26 cellular contexts compared by ENCODE assay signal in the genomic region with DNA sequence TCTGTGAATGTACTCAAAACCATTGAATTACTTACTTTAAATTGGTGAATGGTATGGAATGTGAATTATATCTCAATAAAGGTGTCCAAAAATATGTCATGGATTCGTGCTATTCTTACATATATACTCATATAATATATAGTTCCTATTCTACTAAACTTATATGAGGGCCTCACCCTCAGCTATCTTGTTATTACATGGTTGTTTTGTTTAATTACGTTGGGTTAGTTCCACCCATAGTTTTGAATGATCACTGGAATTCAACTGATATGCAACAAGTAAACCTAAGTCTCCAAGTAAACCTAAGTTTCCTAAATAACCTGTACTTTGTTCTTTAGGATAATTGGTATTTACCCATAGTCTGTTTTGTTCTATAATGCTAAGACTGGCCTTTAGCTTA. TPM values are rescaled to one million over a fixed set of nuclear protein-coding genes. Genes with fewer than 3 reads are reported as not detected.
A peak's percentile ranks its signal among the peaks of the same experiment; 100 is the strongest.
DNase-seq lines count a peak whose midpoint lies in the region; ATAC-seq, FAIRE-seq and TF ChIP-seq lines count a peak whose summit lies in the region.
"Had no signal": no experiment of that assay in that cellular context is flagged by ENCODE, and none has a peak within 500 bp of the region (broad histone marks: within the 10 kb centered on the region; RNA-seq: fewer than 3 reads in every experiment).

No MANE protein-coding gene starts in this region.

- DNase-seq in A549 (ENCODE audit: low read depth in 1 of 2, low spot score in 1 of 2), result no peak
- no peak for DNase-seq in mucosa of descending colon
- no peak for DNase-seq in stimulated activated CD4-positive, alpha-beta T cell treated with anti-CD3 and anti-CD28 coated beads, Interleukin-1b, Interleukin-23, amount 100 ng/mL, for 48 hours
- DNase-seq in mesenteric fat pad (ENCODE audit: low spot score), result no peak
- DNase-seq in activated T-helper 2 cell treated with anti-CD3 and anti-CD28 coated beads, Interferon-gamma antibody, Interleukin-2, Interleukin-4, amounts not matched to agents 10 μg/mL and 5 μg/mL and 100 μg/mL, durations not matched to agents 14 hours and 24 hours and 36 hours (ENCODE audit: low spot score), result no peak
- DNase-seq: ACHN; BE2C; C1 segment of cervical spinal cord; CD4-positive, alpha-beta memory T cell; CD4-positive, CD25-positive, alpha-beta regulatory T cell; CD8-positive, alpha-beta memory T cell; COR-L47; DMS 273 treated with DMSO at 0.1 percent for 48 hours; DMS153; DMS53; DMS79; DND-41; EL; GDM1 had no signal

- no peaks in the 10 kb centered on the region for H3K36me3 ChIP-seq in mucosa of descending colon (ENCODE audit: low read depth)
- H3K36me3 ChIP-seq: BE2C, BLaER1 had no signal

- intact Hi-C loops in mucosa of descending colon (cut with DNase I, micrococcal nuclease), result no loop called here
- intact Hi-C loops in activated T-helper 2 cell treated with anti-CD3 and anti-CD28 coated beads, Interferon-gamma antibody, Interleukin-2, Interleukin-4, amounts not matched to agents 10 μg/mL and 5 μg/mL and 100 μg/mL, durations not matched to agents 14 hours and 24 hours and 36 hours (cut with micrococcal nuclease), result no loop called here

- H3K36me3 Mint-ChIP-seq in activated T-helper 2 cell treated with anti-CD3 and anti-CD28 coated beads, Interferon-gamma antibody, Interleukin-2, Interleukin-4, amounts not matched to agents 10 μg/mL and 5 μg/mL and 100 μg/mL, durations not matched to agents 14 hours and 24 hours and 36 hours (ENCODE audit: low read depth), result no peaks in the 10 kb centered on the region
- H3K36me3 Mint-ChIP-seq: CD14-positive monocyte; CD4-positive, alpha-beta memory T cell; CD4-positive, CD25-positive, alpha-beta regulatory T cell; CD8-positive, alpha-beta memory T cell had no signal

- no peak overlapping the region for H3K27ac Mint-ChIP-seq in activated T-helper 2 cell treated with anti-CD3 and anti-CD28 coated beads, Interferon-gamma antibody, Interleukin-2, Interleukin-4, amounts not matched to agents 10 μg/mL and 5 μg/mL and 100 μg/mL, durations not matched to agents 14 hours and 24 hours and 36 hours
- H3K27ac Mint-ChIP-seq: CD4-positive, alpha-beta memory T cell; CD4-positive, CD25-positive, alpha-beta regulatory T cell; CD8-positive, alpha-beta memory T cell had no signal

- H3K9me3 Mint-ChIP-seq in activated T-helper 2 cell treated with anti-CD3 and anti-CD28 coated beads, Interferon-gamma antibody, Interleukin-2, Interleukin-4, amounts not matched to agents 10 μg/mL and 5 μg/mL and 100 μg/mL, durations not matched to agents 14 hours and 24 hours and 36 hours, result no peaks in the 10 kb centered on the region
- H3K9me3 Mint-ChIP-seq: CD4-positive, alpha-beta memory T cell; CD4-positive, CD25-positive, alpha-beta regulatory T cell; CD8-positive, alpha-beta memory T cell had no signal

- no peak overlapping the region for H3K4me3 Mint-ChIP-seq in activated T-helper 2 cell treated with anti-CD3 and anti-CD28 coated beads, Interferon-gamma antibody, Interleukin-2, Interleukin-4, amounts not matched to agents 10 μg/mL and 5 μg/mL and 100 μg/mL, durations not matched to agents 14 hours and 24 hours and 36 hours (ENCODE audit: low read depth)
- H3K4me3 Mint-ChIP-seq: CD14-positive monocyte; CD4-positive, alpha-beta memory T cell; CD4-positive, CD25-positive, alpha-beta regulatory T cell; CD8-positive, alpha-beta memory T cell had no signal

- H3K4me3 ChIP-seq in A549, result no peak overlapping the region
- no peak overlapping the region for H3K4me3 ChIP-seq in mucosa of descending colon
- H3K4me3 ChIP-seq: BLaER1, GM12878 had no signal

- peak; percentile 77 for FAIRE-seq in A549 (lab: Jason Lieb, UNC)
- peak; percentile 85 for FAIRE-seq in colon (lab: Jason Lieb, UNC)
- FAIRE-seq: GM12878, GM12892, GM18507 had no signal

- no peaks in the 10 kb centered on the region for H3K9me3 ChIP-seq in A549
- H3K9me3 ChIP-seq in mucosa of descending colon, result no peaks in the 10 kb centered on the region
- H3K9me3 ChIP-seq: BE2C, BLaER1 had no signal

- CTCF ChIA-PET in A549 (lab: Yijun Ruan, JAX), result interaction anchor here (0.8 kb wide), 1 partner anchor 67 kb away, joined by 3 read pairs; no protein-coding TSS in a partner anchor

- no peak for TF ChIP-seq EP300 in A549 (IDR thresholded peaks at IDR 0.05)

- TF ChIP-seq CTCF in A549 (IDR thresholded peaks at IDR 0.05) (no peak), mucosa of descending colon (IDR thresholded peaks at IDR 0.05) (no peak)

- 56% methylated on average over 2 of the region's 2 CpGs for WGBS in A549 (ENCODE audit: missing lambda C conversion rate)

- no peak for TF ChIP-seq POLR2A in A549 (IDR thresholded peaks at IDR 0.05; ENCODE audit: low read length)

- no peaks in the 10 kb centered on the region for H3K4me1 Mint-ChIP-seq in activated T-helper 2 cell treated with anti-CD3 and anti-CD28 coated beads, Interferon-gamma antibody, Interleukin-2, Interleukin-4, amounts not matched to agents 10 μg/mL and 5 μg/mL and 100 μg/mL, durations not matched to agents 14 hours and 24 hours and 36 hours (ENCODE audit: low read depth)
- H3K4me1 Mint-ChIP-seq: CD14-positive monocyte; CD4-positive, alpha-beta memory T cell; CD4-positive, CD25-positive, alpha-beta regulatory T cell; CD8-positive, alpha-beta memory T cell had no signal

- H3K27ac ChIP-seq in A549, result no peak overlapping the region
- H3K27ac ChIP-seq: 22Rv1, BLaER1 had no signal

- POLR2A ChIA-PET in A549 (lab: Yijun Ruan, JAX), result no interaction called here

- H3K4me1 ChIP-seq in A549 (peaks cover 5% of the 10 kb centered on the region; the same call in 2 of the 3 replicates), mucosa of descending colon (ENCODE audit: low read depth) (no peaks in the 10 kb centered on the region)
- H3K4me1 ChIP-seq: BE2C, BLaER1 had no signal

- no peak overlapping the region for H3K4me2 ChIP-seq in A549
- H3K4me2 ChIP-seq: BLaER1 had no signal

- ATAC-seq in A549 (no peak), mucosa of descending colon (peak; percentile 80)
- ATAC-seq: GM12878 had no signal

- H3K27me3 Mint-ChIP-seq in activated T-helper 2 cell treated with anti-CD3 and anti-CD28 coated beads, Interferon-gamma antibody, Interleukin-2, Interleukin-4, amounts not matched to agents 10 μg/mL and 5 μg/mL and 100 μg/mL, durations not matched to agents 14 hours and 24 hours and 36 hours (ENCODE audit: low read depth), result no peaks in the 10 kb centered on the region

- TF ChIP-seq RAD21 in A549 (conservative IDR thresholded peaks at IDR 0.05 in 1 of 2, IDR thresholded peaks at IDR 0.05 in 1 of 2), result no peak

TF ChIP-seq in A549, 52 proteins besides CTCF, POLR2A, EP300 and RAD21:
- no peak for TF ChIP-seq KDM1A (IDR thresholded peaks at IDR 0.05; ENCODE audit: low read depth)
- no peak for TF ChIP-seq MAFK (IDR thresholded peaks at IDR 0.05; ENCODE audit: partially characterized antibody)
- TF ChIP-seq EHMT2 (IDR thresholded peaks at IDR 0.05; ENCODE audit: low read depth), result no peak
- TF ChIP-seq, protein P1, sequence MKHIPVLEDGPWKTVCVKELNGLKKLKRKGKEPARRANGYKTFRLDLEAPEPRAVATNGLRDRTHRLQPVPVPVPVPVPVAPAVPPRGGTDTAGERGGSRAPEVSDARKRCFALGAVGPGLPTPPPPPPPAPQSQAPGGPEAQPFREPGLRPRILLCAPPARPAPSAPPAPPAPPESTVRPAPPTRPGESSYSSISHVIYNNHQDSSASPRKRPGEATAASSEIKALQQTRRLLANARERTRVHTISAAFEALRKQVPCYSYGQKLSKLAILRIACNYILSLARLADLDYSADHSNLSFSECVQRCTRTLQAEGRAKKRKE (CRISPR knock-in tag; IDR thresholded peaks at IDR 0.05; ENCODE audit: low read depth), result no peak
- TF ChIP-seq CBX8 (IDR thresholded peaks at IDR 0.05), result no peak
- TF ChIP-seq GATA3 (IDR thresholded peaks at IDR 0.05; ENCODE audit: borderline replicate concordance), result no peak
TF ChIP-seq in A549: peak in this region for 0.

RNA-seq across cellular contexts. Expression of a gene that starts 30.6 kb away (rescaled TPM):
- polyA plus RNA-seq in A549 (2011; rRNA removed), result 65.3 and 66.5 TPM in 2 replicates
- polyA plus RNA-seq in A549 (2012; cell fraction: cytosol; rRNA removed), result 42.4 and 52.0 TPM in 2 replicates
- 65.3 and 66.7 TPM in 2 replicates for polyA plus RNA-seq in A549 (2012; cell fraction: nucleus; rRNA removed)
- 41.8 to 58.3 TPM (median 50.5 TPM) in 3 replicates for polyA plus RNA-seq in A549 (2017; fragmentation: RNase III; extraction: RNeasy Plus Mini Kit Qiagen cat#74134 plus additional on column Dnase treatment)
- 67.2 and 68.7 TPM in 2 replicates for polyA minus RNA-seq in A549 (2011; rRNA and poly(A)+ RNA removed)
- 10 to 100 TPM; 12.3 to 48.0 (median 15.6) TPM for total RNA-seq in mucosa of descending colon
- 68.3 TPM for total RNA-seq in mesenteric fat pad
- 9.8 and 12.0 TPM in 2 replicates for total RNA-seq in activated T-helper 2 cell treated with anti-CD3 and anti-CD28 coated beads, Interferon-gamma antibody, Interleukin-2, Interleukin-4, amounts not matched to agents 10 μg/mL and 5 μg/mL and 100 μg/mL, durations not matched to agents 14 hours and 24 hours and 36 hours

RNA-seq across cellular contexts. Expression of a gene that starts 54.1 kb away (rescaled TPM):
- polyA plus RNA-seq in A549 (2011; rRNA removed) (110 and 142 TPM in 2 replicates), A549 (2017; fragmentation: RNase III; extraction: RNeasy Plus Mini Kit Qiagen cat#74134 plus additional on column Dnase treatment) (94.6 to 121 TPM (median 104 TPM) in 3 replicates)
- polyA plus RNA-seq in A549 (2012; cell fraction: cytosol; rRNA removed), result 27.0 and 27.1 TPM in 2 replicates
- polyA plus RNA-seq in A549 (2012; cell fraction: nucleus; rRNA removed), result 6.8 and 14.5 TPM in 2 replicates
- polyA minus RNA-seq in A549 (2011; rRNA and poly(A)+ RNA removed), result 34.7 and 37.6 TPM in 2 replicates
- total RNA-seq in mucosa of descending colon (10 to 100 TPM in 2 of 3 donors, 1 to 10 TPM in 1; 9.8 to 51.2 (median 29.1) TPM), mesenteric fat pad (15.3 TPM)
- 52.6 and 60.8 TPM in 2 replicates for total RNA-seq in activated T-helper 2 cell treated with anti-CD3 and anti-CD28 coated beads, Interferon-gamma antibody, Interleukin-2, Interleukin-4, amounts not matched to agents 10 μg/mL and 5 μg/mL and 100 μg/mL, durations not matched to agents 14 hours and 24 hours and 36 hours
